ENCODE assay signal across 8 cellular contexts in the genomic region with DNA sequence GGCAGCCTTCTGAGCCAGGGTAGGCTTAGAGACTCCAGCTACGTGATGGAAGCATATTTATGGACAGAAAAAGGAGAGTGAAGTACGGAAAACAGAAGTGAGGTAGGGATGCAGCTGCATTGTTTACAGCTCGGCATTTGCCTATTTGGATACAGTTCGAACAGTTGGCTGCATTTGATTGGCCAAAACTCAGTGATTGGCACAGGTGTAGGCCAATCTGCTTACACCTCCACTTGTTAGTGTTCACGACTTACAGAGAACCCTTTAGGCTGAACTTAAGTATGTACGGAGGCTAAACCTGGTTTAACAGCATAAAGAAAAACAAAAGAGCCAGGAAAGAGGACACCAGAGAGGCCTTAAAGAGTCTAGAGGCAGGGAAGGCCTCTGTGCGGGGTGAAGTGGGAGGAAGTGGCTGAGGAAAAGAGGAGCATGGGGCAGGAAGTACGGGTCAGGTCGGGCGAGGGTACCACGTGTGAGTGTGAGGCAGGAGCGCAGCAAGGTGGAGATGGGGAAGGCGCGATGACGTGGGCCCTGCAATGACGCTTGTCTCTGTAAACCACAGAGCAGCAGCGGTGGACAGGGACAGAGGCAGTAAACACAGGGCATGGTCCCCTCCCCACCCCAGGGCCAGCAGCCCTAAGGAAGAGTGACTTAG. TPM values are rescaled to one million over a fixed set of nuclear protein-coding genes. Genes with fewer than 3 reads are reported as not detected.
DNase-seq lines count a peak whose midpoint lies in the region; ATAC-seq lines count a peak whose summit lies in the region.

No MANE protein-coding gene starts in this region.

- H2BK5ac ChIP-seq in neuronal stem cell (ENCODE audit: low read length) = no peak overlapping the region

- H2BK12ac ChIP-seq in neuronal stem cell (ENCODE audit: low read length) = no peak overlapping the region

- no peak overlapping the region for H3K9ac ChIP-seq in neuronal stem cell (ENCODE audit: low read depth, low read length, poor library complexity)

- H3K4me2 ChIP-seq in neuronal stem cell (ENCODE audit: insufficient read depth, low read length, poor library complexity, severe bottlenecking) = no peak overlapping the region

- H3K27ac ChIP-seq in neuronal stem cell (replicated peaks; ENCODE audit: low read length) = no peak overlapping the region

- no peak overlapping the region for H3K14ac ChIP-seq in neuronal stem cell (ENCODE audit: low read length)

- H3K4ac ChIP-seq in neuronal stem cell (ENCODE audit: low read length) = no peak overlapping the region

- peaks cover 63 to 65% (median 65%) of the 10 kb centered on the region in 3 donors for H3K4me1 Mint-ChIP-seq in IgD-negative memory B cell
- peaks cover 36% of the 10 kb centered on the region for H3K4me1 Mint-ChIP-seq in central memory CD8-positive, alpha-beta T cell

- no peak overlapping the region for H3K23ac ChIP-seq in neuronal stem cell (ENCODE audit: low read depth, low read length, poor library complexity)

- H3K27ac Mint-ChIP-seq in IgD-negative memory B cell = peak overlapping the region; percentile 74 to 100 (median 99)
- peak overlapping the region; percentile 80 for H3K27ac Mint-ChIP-seq in central memory CD8-positive, alpha-beta T cell (ENCODE audit: low read depth)

- peak; percentile 20 for DNase-seq in AG08395 (ENCODE audit: low spot score)
- peak; percentile 53 to 70 for DNase-seq in central memory CD8-positive, alpha-beta T cell (ENCODE audit: low spot score in 2 of 2)
- DNase-seq in neuronal stem cell (ENCODE audit: low spot score) = peak; percentile 11
- no peak for DNase-seq in iPS-NIHi11 (ENCODE audit: low spot score)

- no peak overlapping the region for H2BK120ac ChIP-seq in neuronal stem cell (ENCODE audit: low read depth, low read length)

- H4K91ac ChIP-seq in neuronal stem cell (ENCODE audit: low read depth, low read length, poor library complexity) = no peak overlapping the region

- H3K4me3 ChIP-seq in neuronal stem cell (ENCODE audit: low read length in 2 of 2) = peak overlapping the region in 1 of 2 donors; percentile 46

- H2AFZ ChIP-seq in neuronal stem cell (ENCODE audit: low read length) = no peak overlapping the region

- H3K79me1 ChIP-seq in neuronal stem cell (ENCODE audit: low read depth, low read length) = no peaks in the 10 kb centered on the region

- H3K9me3 ChIP-seq in neuronal stem cell (replicated peaks in 1 of 2; ENCODE audit: control insufficient read depth in 2 of 2, insufficient read depth in 1 of 2, low read depth in 1 of 2, low read length in 2 of 2) = peaks cover 0 to 1% of the 10 kb centered on the region in 2 donors

- peaks cover 0 to 4% of the 10 kb centered on the region in 2 donors for H3K4me1 ChIP-seq in neuronal stem cell (ENCODE audit: control insufficient read depth in 2 of 2, insufficient read depth in 1 of 2, low read depth in 1 of 2, low read length in 2 of 2)

- no peak overlapping the region for H4K8ac ChIP-seq in neuronal stem cell (ENCODE audit: low read depth, low read length)

- no peaks in the 10 kb centered on the region for H3K9me3 Mint-ChIP-seq in IgD-negative memory B cell
- H3K9me3 Mint-ChIP-seq in central memory CD8-positive, alpha-beta T cell = no peaks in the 10 kb centered on the region

- ATAC-seq in activated CD4-positive, CD25-positive, alpha-beta regulatory T cell treated with anti-CD3 and anti-CD28 coated beads, Interleukin-2, amount 50 U/mL, for 24 hours = peak; percentile 42 to 55
- peak; percentile 95 for ATAC-seq in central memory CD8-positive, alpha-beta T cell (replicated peaks; ENCODE audit: extremely low read depth, poor library complexity, severe bottlenecking)
- ATAC-seq in HG03025 (IDR thresholded peaks at IDR 0.05; ENCODE audit: low FRiP score, unreplicated experiment) (no peak), GM18870 (IDR thresholded peaks at IDR 0.05; ENCODE audit: unreplicated experiment) (no peak)

- no peak overlapping the region for H2BK15ac ChIP-seq in neuronal stem cell (ENCODE audit: low read length)

- H3K27me3 ChIP-seq in neuronal stem cell (ENCODE audit: control insufficient read depth in 3 of 3, insufficient read depth in 3 of 3, low read depth in 1 of 3, low read length in 3 of 3) = peaks cover 0 to 3% (median 0%) of the 10 kb centered on the region in 3 experiments

- H3K4me3 Mint-ChIP-seq in IgD-negative memory B cell = peak overlapping the region in 3 of 4 donors; percentile 13 to 27 (median 15)
- peak overlapping the region; percentile 40 for H3K4me3 Mint-ChIP-seq in central memory CD8-positive, alpha-beta T cell

- no peak overlapping the region for H3K18ac ChIP-seq in neuronal stem cell (ENCODE audit: low read length)

- H3K36me3 ChIP-seq in neuronal stem cell (replicated peaks in 1 of 2; ENCODE audit: control insufficient read depth in 2 of 2, insufficient read depth in 2 of 2, low read length in 2 of 2) = no peaks in the 10 kb centered on the region

- H2AK5ac ChIP-seq in neuronal stem cell (ENCODE audit: low read depth, low read length) = no peak overlapping the region

- H3K27me3 Mint-ChIP-seq in IgD-negative memory B cell = peaks cover 7% of the 10 kb centered on the region
- H3K27me3 Mint-ChIP-seq in central memory CD8-positive, alpha-beta T cell = no peaks in the 10 kb centered on the region

- H3K36me3 Mint-ChIP-seq in IgD-negative memory B cell = no peaks in the 10 kb centered on the region
- H3K36me3 Mint-ChIP-seq in central memory CD8-positive, alpha-beta T cell (ENCODE audit: insufficient read depth) = peaks cover 4% of the 10 kb centered on the region

- WGBS in neuronal stem cell (ENCODE audit: extremely low coverage in 2 of 2, insufficient read length in 2 of 2, insufficient replicate concordance in 1 of 2), 2 donors = no CpG with 5 or more reads among the region's 17 CpGs

RNA-seq across cellular contexts. Expression of gene RSPH1, which starts 32.0 kb away (rescaled TPM):
- polyA plus RNA-seq in IgD-negative memory B cell = not detected
- 0.82 TPM for polyA plus RNA-seq in neuronal stem cell (2013, experiment 1 of 2)
- 0.89 TPM for polyA plus RNA-seq in neuronal stem cell (2013, experiment 2 of 2)

RNA-seq across cellular contexts. Expression of gene SLC37A1, which starts 49.7 kb away (rescaled TPM):
- polyA plus RNA-seq in IgD-negative memory B cell = 14.8 TPM
- 9.1 TPM for polyA plus RNA-seq in neuronal stem cell (2013, experiment 1 of 2)
- 8.5 TPM for polyA plus RNA-seq in neuronal stem cell (2013, experiment 2 of 2)

Comparison
In these comparisons a context has a peak if more than half of its experiments do, and no peak if none do; other contexts are left out.
1. ATAC-seq: peak in activated CD4-positive, CD25-positive, alpha-beta regulatory T cell treated with anti-CD3 and anti-CD28 coated beads, Interleukin-2, amount 50 U/mL, for 24 hours (2 of 2) and central memory CD8-positive, alpha-beta T cell (single experiment); none in HG03025 (single experiment) and GM18870 (single experiment).